ENCODE assay signal across 21 cellular contexts in the genomic region with DNA sequence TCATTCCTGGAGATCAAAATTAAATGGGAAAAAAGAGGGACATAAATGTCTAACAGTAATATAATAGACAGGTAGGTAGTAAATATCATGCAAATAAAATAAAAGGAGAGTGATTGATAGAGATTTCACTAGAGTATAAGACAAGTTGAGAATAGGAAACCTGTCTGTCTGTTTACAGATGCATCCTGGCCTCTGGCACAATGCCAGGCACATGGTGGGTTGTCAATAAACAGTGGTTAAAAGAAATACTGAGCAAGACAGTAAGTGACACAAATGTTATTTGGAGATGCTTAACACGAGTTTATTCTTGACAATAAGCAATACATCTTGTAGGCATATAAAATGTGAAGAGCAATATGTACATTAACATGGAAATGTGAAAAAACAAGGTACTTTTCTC. TPM values are rescaled to one million over a fixed set of nuclear protein-coding genes. Genes with fewer than 3 reads are reported as not detected.
DNase-seq lines count a peak whose midpoint lies in the region; ATAC-seq and TF ChIP-seq lines count a peak whose summit lies in the region.
"Had no signal": no experiment of that assay in that cellular context is flagged by ENCODE, and none has a peak within 500 bp of the region (broad histone marks: within the 10 kb centered on the region; RNA-seq: fewer than 3 reads in every experiment).

No MANE protein-coding gene starts in this region.

- no peaks in the 10 kb centered on the region for H3K9me3 Mint-ChIP-seq in natural killer cell
- no peaks in the 10 kb centered on the region for H3K9me3 Mint-ChIP-seq in natural killer cell treated with Interleukin-12 subunit alpha and Interleukin-12 subunit beta and Interleukin-15 and Interleukin-18, amount 100 ng/mL, for 72 hours

- no peak for TF ChIP-seq CTCF in natural killer cell (IDR thresholded peaks at IDR 0.05)

- no peak overlapping the region for H3K4me3 Mint-ChIP-seq in natural killer cell
- H3K4me3 Mint-ChIP-seq in natural killer cell treated with Interleukin-12 subunit alpha and Interleukin-12 subunit beta and Interleukin-15 and Interleukin-18, amount 100 ng/mL, for 72 hours = no peak overlapping the region
- H3K4me3 Mint-ChIP-seq: activated B cell treated with CpG ODN at 0.5 μM for 24 hours; activated CD4-positive, alpha-beta memory T cell treated with anti-CD3 and anti-CD28 coated beads, Interleukin-2, amount 10 ng/mL, durations not matched to agents 7 days and 5 days; activated naive CD4-positive, alpha-beta T cell treated with anti-CD3 and anti-CD28 coated beads, Interleukin-2, amount 10 ng/mL, durations not matched to agents 7 days and 5 days had no signal

- no peaks in the 10 kb centered on the region for H3K36me3 Mint-ChIP-seq in natural killer cell
- no peaks in the 10 kb centered on the region for H3K36me3 Mint-ChIP-seq in natural killer cell treated with Interleukin-12 subunit alpha and Interleukin-12 subunit beta and Interleukin-15 and Interleukin-18, amount 100 ng/mL, for 72 hours

- DNase-seq in NCI-H2081 (lab: John Stamatoyannopoulos, UW) (peak; percentile 18 to 53), NCI-H2081 treated with DMSO at 0.1 percent for 48 hours (lab: John Stamatoyannopoulos, UW) (no peak), natural killer cell (no peak), dermis blood vessel endothelial cell (peak; percentile 17), NCI-H1436 treated with DMSO at 0.1 percent for 48 hours (lab: John Stamatoyannopoulos, UW) (no peak), DMS114 treated with DMSO at 0.1 percent for 48 hours (lab: John Stamatoyannopoulos, UW; ENCODE audit: unreplicated experiment) (no peak), AG08395 (ENCODE audit: low spot score) (no peak)
- no peak for DNase-seq in natural killer cell treated with Interleukin-12 subunit alpha and Interleukin-12 subunit beta and Interleukin-15 and Interleukin-18, amount 100 ng/mL, for 72 hours (ENCODE audit: low spot score)
- DNase-seq: activated B cell treated with CpG ODN at 0.5 μM for 24 hours; activated CD4-positive, alpha-beta memory T cell treated with anti-CD3 and anti-CD28 coated beads, Interleukin-2, amount 10 ng/mL, durations not matched to agents 7 days and 5 days; activated naive CD4-positive, alpha-beta T cell treated with anti-CD3 and anti-CD28 coated beads, Interleukin-2, amount 10 ng/mL, durations not matched to agents 7 days and 5 days; activated T-cell treated with anti-CD3 and anti-CD28 coated beads, Interleukin-2, amount 50 U/mL, for 1 hour; central memory CD4-positive, alpha-beta T cell; foreskin fibroblast; Karpas-422; NCI-H2107; nucleus accumbens; retina; stimulated activated CD4-positive, alpha-beta T cell treated with anti-CD3 and anti-CD28 coated beads, Interleukin-12 subunit alpha, Interleukin-12 subunit beta, amount 100 ng/mL, for 4 hours; T1000 had no signal

- intact Hi-C loops in natural killer cell (cut with micrococcal nuclease) = no loop called here

- no peaks in the 10 kb centered on the region for H3K27me3 Mint-ChIP-seq in natural killer cell (ENCODE audit: low read depth in 2 of 2)
- no peaks in the 10 kb centered on the region for H3K27me3 Mint-ChIP-seq in natural killer cell treated with Interleukin-12 subunit alpha and Interleukin-12 subunit beta and Interleukin-15 and Interleukin-18, amount 100 ng/mL, for 72 hours
- H3K27me3 Mint-ChIP-seq: activated B cell treated with CpG ODN at 0.5 μM for 24 hours; activated CD4-positive, alpha-beta memory T cell treated with anti-CD3 and anti-CD28 coated beads, Interleukin-2, amount 10 ng/mL, durations not matched to agents 7 days and 5 days; activated naive CD4-positive, alpha-beta T cell treated with anti-CD3 and anti-CD28 coated beads, Interleukin-2, amount 10 ng/mL, durations not matched to agents 7 days and 5 days had no signal

- no peak for ATAC-seq in natural killer cell
- ATAC-seq in natural killer cell treated with Interleukin-12 subunit alpha and Interleukin-12 subunit beta and Interleukin-15 and Interleukin-18, amount 100 ng/mL, for 72 hours = no peak
- ATAC-seq: A549 had no signal

- H3K27ac Mint-ChIP-seq in natural killer cell = peak overlapping the region; percentile 34 to 60
- no peak overlapping the region for H3K27ac Mint-ChIP-seq in natural killer cell treated with Interleukin-12 subunit alpha and Interleukin-12 subunit beta and Interleukin-15 and Interleukin-18, amount 100 ng/mL, for 72 hours
- H3K27ac Mint-ChIP-seq: activated B cell treated with CpG ODN at 0.5 μM for 24 hours; activated CD4-positive, alpha-beta memory T cell treated with anti-CD3 and anti-CD28 coated beads, Interleukin-2, amount 10 ng/mL, durations not matched to agents 7 days and 5 days; activated naive CD4-positive, alpha-beta T cell treated with anti-CD3 and anti-CD28 coated beads, Interleukin-2, amount 10 ng/mL, durations not matched to agents 7 days and 5 days had no signal

- peaks cover 59 to 60% of the 10 kb centered on the region in 2 donors for H3K4me1 Mint-ChIP-seq in natural killer cell
- peaks cover 33 to 53% of the 10 kb centered on the region in 2 donors for H3K4me1 Mint-ChIP-seq in natural killer cell treated with Interleukin-12 subunit alpha and Interleukin-12 subunit beta and Interleukin-15 and Interleukin-18, amount 100 ng/mL, for 72 hours (ENCODE audit: low read depth in 2 of 2)

RNA-seq across cellular contexts. Expression of gene RICTOR, which starts 33.3 kb away (rescaled TPM):
- 100 to 1,000 TPM; 103 to 105 (median 103) TPM for total RNA-seq in natural killer cell
- 10 to 100 TPM; 42.7 to 51.0 TPM for total RNA-seq in natural killer cell treated with Interleukin-12 subunit alpha and Interleukin-12 subunit beta and Interleukin-15 and Interleukin-18, amount 100 ng/mL, for 72 hours
- total RNA-seq in dermis blood vessel endothelial cell = 36.2 and 44.7 TPM in 2 replicates

Comparison
In these comparisons a context has a peak if more than half of its experiments do, and no peak if none do; other contexts are left out.
1. DNase-seq: peak in NCI-H2081 (2 of 2) and dermis blood vessel endothelial cell (single experiment); none in NCI-H2081 treated with DMSO at 0.1 percent for 48 hours (single experiment), natural killer cell (single experiment), natural killer cell treated with Interleukin-12 subunit alpha and Interleukin-12 subunit beta and Interleukin-15 and Interleukin-18, amount 100 ng/mL, for 72 hours (single experiment), NCI-H1436 treated with DMSO at 0.1 percent for 48 hours (single experiment), DMS114 treated with DMSO at 0.1 percent for 48 hours (single experiment) and AG08395 (single experiment).
2. H3K27ac Mint-ChIP-seq: peak in natural killer cell (2 of 2); none in natural killer cell treated with Interleukin-12 subunit alpha and Interleukin-12 subunit beta and Interleukin-15 and Interleukin-18, amount 100 ng/mL, for 72 hours (0 of 2).